Comparison of ENCODE assay signal across 31 cellular contexts in the genomic region with DNA sequence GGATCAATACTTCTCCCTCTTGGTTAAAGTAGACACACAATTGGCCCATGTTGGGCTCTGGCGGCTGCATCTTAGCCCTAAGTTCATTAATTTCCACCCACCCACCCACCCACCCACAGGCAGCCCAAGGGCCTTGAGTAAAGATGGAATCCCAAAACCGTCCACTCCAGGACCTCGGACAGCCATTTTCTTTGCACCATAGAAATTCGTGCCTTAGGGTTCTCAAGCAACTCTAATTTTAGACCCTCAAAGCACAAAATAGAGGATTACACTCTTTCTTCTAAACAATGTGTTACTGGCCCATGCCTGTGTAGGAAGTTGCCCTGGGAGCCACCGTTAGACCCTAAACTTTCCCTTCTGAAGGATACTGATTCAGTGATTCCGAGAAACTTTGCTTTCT.
DNase-seq lines count a peak whose midpoint lies in the region; ATAC-seq and TF ChIP-seq lines count a peak whose summit lies in the region.
"Had no signal": no experiment of that assay in that cellular context is flagged by ENCODE, and none has a peak within 500 bp of the region (broad histone marks: within the 10 kb centered on the region; RNA-seq: fewer than 3 reads in every experiment).

No MANE protein-coding gene starts in this region.

- H3K4me2 ChIP-seq in GM23338, result no peak overlapping the region
- H3K4me2 ChIP-seq: A549; BLaER1; BLaER1 treated with 17β-estradiol and CSF1 and Interleukin-3, amounts not matched to agents 10 nM and 100 nM had no signal

- H3K27me3 Mint-ChIP-seq in activated CD4-positive, alpha-beta T cell treated with anti-CD3 and anti-CD28 coated beads, Interleukin-2, amount 10 ng/mL, durations not matched to agents 24 days and 14 days, result no peaks in the 10 kb centered on the region
- no peaks in the 10 kb centered on the region for H3K27me3 Mint-ChIP-seq in GM23338 (ENCODE audit: insufficient read depth, low read depth, poor library complexity)
- no peaks in the 10 kb centered on the region for H3K27me3 Mint-ChIP-seq in activated naive CD4-positive, alpha-beta T cell treated with anti-CD3 and anti-CD28 coated beads for 36 hours (ENCODE audit: low read depth)
- H3K27me3 Mint-ChIP-seq: B cell; CD4-positive, alpha-beta memory T cell; CD4-positive, alpha-beta T cell; CD4-positive, CD25-positive, alpha-beta regulatory T cell; CD8-positive, alpha-beta memory T cell had no signal

- TF ChIP-seq CTCF in GM23338 (conservative IDR thresholded peaks at IDR 0.05; ENCODE audit: low read depth in 2 of 2), result no peak

- H3F3A ChIP-seq in GM23338 (replicated peaks; ENCODE audit: low read depth), result no peaks in the 10 kb centered on the region

- no peaks in the 10 kb centered on the region for H4K20me1 ChIP-seq in GM23338 (replicated peaks; ENCODE audit: insufficient read depth)
- H4K20me1 ChIP-seq: BLaER1; BLaER1 treated with 17β-estradiol and CSF1 and Interleukin-3, amounts not matched to agents 10 nM and 100 nM had no signal

- no peaks in the 10 kb centered on the region for H3K79me2 ChIP-seq in GM23338 (replicated peaks; ENCODE audit: insufficient read depth)

- no peak overlapping the region for H3K4me3 ChIP-seq in GM23338
- H3K4me3 ChIP-seq: A549; BLaER1; BLaER1 treated with 17β-estradiol and CSF1 and Interleukin-3, amounts not matched to agents 10 nM and 100 nM had no signal

- H3K27me3 ChIP-seq in GM23338 (ENCODE audit: insufficient read depth), result no peaks in the 10 kb centered on the region
- H3K27me3 ChIP-seq: BE2C; BLaER1; BLaER1 treated with 17β-estradiol and CSF1 and Interleukin-3, amounts not matched to agents 10 nM and 100 nM had no signal

- no peaks in the 10 kb centered on the region for H3K36me3 ChIP-seq in GM23338 (ENCODE audit: insufficient read depth)
- H3K36me3 ChIP-seq: BE2C; BLaER1; BLaER1 treated with 17β-estradiol and CSF1 and Interleukin-3, amounts not matched to agents 10 nM and 100 nM had no signal

- no peak overlapping the region for H2AFZ ChIP-seq in GM23338

- H3K27ac ChIP-seq in GM23338 (ENCODE audit: low read depth), result no peak overlapping the region
- H3K27ac ChIP-seq: 22Rv1; A549; BLaER1; BLaER1 treated with 17β-estradiol and CSF1 and Interleukin-3, amounts not matched to agents 10 nM and 100 nM; C4-2B had no signal

- H3K4me1 Mint-ChIP-seq in activated CD4-positive, alpha-beta T cell treated with anti-CD3 and anti-CD28 coated beads, Interleukin-2, amount 10 ng/mL, durations not matched to agents 24 days and 14 days, result no peaks in the 10 kb centered on the region
- H3K4me1 Mint-ChIP-seq in GM23338, result no peaks in the 10 kb centered on the region
- no peaks in the 10 kb centered on the region for H3K4me1 Mint-ChIP-seq in activated naive CD4-positive, alpha-beta T cell treated with anti-CD3 and anti-CD28 coated beads for 36 hours (ENCODE audit: low read depth)
- H3K4me1 Mint-ChIP-seq: B cell; CD14-positive monocyte; CD4-positive, alpha-beta memory T cell; CD4-positive, CD25-positive, alpha-beta regulatory T cell; CD8-positive, alpha-beta memory T cell had no signal

- DNase-seq in activated CD4-positive, alpha-beta T cell treated with anti-CD3 and anti-CD28 coated beads, Interleukin-2, amount 10 ng/mL, durations not matched to agents 24 days and 14 days, result peak; percentile 11
- no peak for DNase-seq in activated CD4-positive, alpha-beta T cell treated with anti-CD3 and anti-CD28 coated beads, Interleukin-2, amount 50 U/mL, for 1 hour
- DNase-seq in GM23338 (ENCODE audit: low spot score), result no peak
- no peak for DNase-seq in activated naive CD4-positive, alpha-beta T cell treated with anti-CD3 and anti-CD28 coated beads for 36 hours
- DNase-seq: 8988T; ACHN; AML-193; BE2C; C1 segment of cervical spinal cord; Caco-2; Calu3; CD4-positive, alpha-beta memory T cell; CD4-positive, alpha-beta T cell; CD4-positive, CD25-positive, alpha-beta regulatory T cell; CD8-positive, alpha-beta memory T cell; CD8-positive, alpha-beta T cell; COR-L47; DMS 273 treated with DMSO at 0.1 percent for 48 hours; DMS153; DMS53; DMS79; DMS79 treated with DMSO at 0.1 percent for 48 hours; DND-41; EL had no signal

- H3K4me1 ChIP-seq in GM23338 (ENCODE audit: insufficient read depth), result no peaks in the 10 kb centered on the region
- H3K4me1 ChIP-seq: A549, BE2C, Caco-2 had no signal

- CTCF ChIA-PET in activated naive CD4-positive, alpha-beta T cell treated with anti-CD3 and anti-CD28 coated beads for 36 hours (lab: Charles Lee), result no interaction called here

- no peaks in the 10 kb centered on the region for H3K36me3 Mint-ChIP-seq in activated CD4-positive, alpha-beta T cell treated with anti-CD3 and anti-CD28 coated beads, Interleukin-2, amount 10 ng/mL, durations not matched to agents 24 days and 14 days (ENCODE audit: low read depth)
- no peaks in the 10 kb centered on the region for H3K36me3 Mint-ChIP-seq in GM23338 (ENCODE audit: low read depth)
- no peaks in the 10 kb centered on the region for H3K36me3 Mint-ChIP-seq in activated naive CD4-positive, alpha-beta T cell treated with anti-CD3 and anti-CD28 coated beads for 36 hours (ENCODE audit: low read depth)
- H3K36me3 Mint-ChIP-seq: CD14-positive monocyte; CD4-positive, alpha-beta memory T cell; CD4-positive, CD25-positive, alpha-beta regulatory T cell; CD8-positive, alpha-beta memory T cell; CD8-positive, alpha-beta T cell had no signal

- H3K27ac Mint-ChIP-seq in activated CD4-positive, alpha-beta T cell treated with anti-CD3 and anti-CD28 coated beads, Interleukin-2, amount 10 ng/mL, durations not matched to agents 24 days and 14 days, result no peak overlapping the region
- no peak overlapping the region for H3K27ac Mint-ChIP-seq in GM23338
- no peak overlapping the region for H3K27ac Mint-ChIP-seq in activated naive CD4-positive, alpha-beta T cell treated with anti-CD3 and anti-CD28 coated beads for 36 hours
- H3K27ac Mint-ChIP-seq: B cell; CD14-positive monocyte; CD4-positive, alpha-beta memory T cell; CD4-positive, alpha-beta T cell; CD4-positive, CD25-positive, alpha-beta regulatory T cell; CD8-positive, alpha-beta memory T cell; CD8-positive, alpha-beta T cell had no signal

- peaks cover 3% of the 10 kb centered on the region for H3K9me3 Mint-ChIP-seq in activated CD4-positive, alpha-beta T cell treated with anti-CD3 and anti-CD28 coated beads, Interleukin-2, amount 10 ng/mL, durations not matched to agents 24 days and 14 days
- H3K9me3 Mint-ChIP-seq in GM23338, result no peaks in the 10 kb centered on the region
- no peaks in the 10 kb centered on the region for H3K9me3 Mint-ChIP-seq in activated naive CD4-positive, alpha-beta T cell treated with anti-CD3 and anti-CD28 coated beads for 36 hours
- H3K9me3 Mint-ChIP-seq: CD4-positive, alpha-beta T cell had no signal

- ATAC-seq in GM23338, result no peak
- ATAC-seq: A549; CD8-positive, alpha-beta T cell had no signal

- H3K9me2 ChIP-seq in GM23338 (ENCODE audit: insufficient read depth), result no peaks in the 10 kb centered on the region; the same call in none of the 2 replicates

- intact Hi-C loops in activated CD4-positive, alpha-beta T cell treated with anti-CD3 and anti-CD28 coated beads, Interleukin-2, amount 10 ng/mL, durations not matched to agents 24 days and 14 days (cut with micrococcal nuclease), result no loop called here
- intact Hi-C loops in activated naive CD4-positive, alpha-beta T cell treated with anti-CD3 and anti-CD28 coated beads for 36 hours (cut with micrococcal nuclease), result no loop called here

- no peak overlapping the region for H3K4me3 Mint-ChIP-seq in activated CD4-positive, alpha-beta T cell treated with anti-CD3 and anti-CD28 coated beads, Interleukin-2, amount 10 ng/mL, durations not matched to agents 24 days and 14 days
- H3K4me3 Mint-ChIP-seq in GM23338, result no peak overlapping the region
- H3K4me3 Mint-ChIP-seq in activated naive CD4-positive, alpha-beta T cell treated with anti-CD3 and anti-CD28 coated beads for 36 hours, result no peak overlapping the region
- H3K4me3 Mint-ChIP-seq: B cell; CD14-positive monocyte; CD4-positive, alpha-beta memory T cell; CD4-positive, alpha-beta T cell; CD4-positive, CD25-positive, alpha-beta regulatory T cell; CD8-positive, alpha-beta memory T cell; CD8-positive, alpha-beta T cell had no signal
